Comparison of ENCODE assay signal across 1 cellular context in the genomic region with DNA sequence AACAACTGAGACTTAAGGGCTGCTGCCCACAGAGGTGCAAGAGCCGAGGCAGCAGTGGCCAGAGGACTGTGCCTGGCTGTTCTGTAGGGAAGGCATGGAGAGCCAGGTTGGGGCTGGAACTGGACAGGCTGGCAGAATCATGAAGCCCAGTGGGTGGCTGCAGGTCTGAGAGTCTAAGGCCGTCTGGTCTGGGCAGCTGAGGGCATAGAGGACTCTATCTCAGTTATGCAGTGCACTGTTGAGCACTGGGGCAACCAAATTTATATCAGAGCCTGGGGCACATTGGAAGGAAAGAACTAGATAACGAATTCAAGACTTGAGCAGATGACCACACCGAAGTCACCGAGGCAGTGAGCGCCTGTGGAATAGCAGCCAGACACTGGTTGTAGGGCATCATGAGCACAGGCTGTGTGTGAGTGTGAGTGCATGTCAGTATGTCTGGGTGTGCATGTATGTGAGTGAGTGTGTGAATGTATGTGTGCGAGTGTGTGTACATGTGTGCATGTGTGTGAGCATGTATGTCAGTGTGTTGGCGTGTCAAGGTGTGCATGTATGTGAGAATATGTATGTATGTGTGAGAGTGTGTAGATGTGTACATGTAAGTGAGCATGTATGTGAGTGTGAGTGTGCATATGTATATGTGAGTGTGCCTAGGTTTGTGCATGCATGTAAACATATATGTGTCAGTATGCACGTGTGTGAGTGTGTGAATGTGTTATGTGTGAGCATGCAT.
TF ChIP-seq lines count a peak whose summit lies in the region.

No MANE protein-coding gene starts in this region.

TF ChIP-seq in HCT116, 20 proteins besides CTCF, POLR2A, EP300 and RAD21 (continued from another document):
- TF ChIP-seq, protein P1, sequence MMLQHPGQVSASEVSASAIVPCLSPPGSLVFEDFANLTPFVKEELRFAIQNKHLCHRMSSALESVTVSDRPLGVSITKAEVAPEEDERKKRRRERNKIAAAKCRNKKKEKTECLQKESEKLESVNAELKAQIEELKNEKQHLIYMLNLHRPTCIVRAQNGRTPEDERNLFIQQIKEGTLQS (IDR thresholded peaks at IDR 0.05): no peak
- TF ChIP-seq CBX3 (IDR thresholded peaks at IDR 0.05; ENCODE audit: low read depth): no peak
- TF ChIP-seq SIN3A (IDR thresholded peaks at IDR 0.05; ENCODE audit: low read depth): no peak
- TF ChIP-seq ZFX (IDR thresholded peaks at IDR 0.05): no peak
- TF ChIP-seq CEBPB (IDR thresholded peaks at IDR 0.05; ENCODE audit: low read depth): no peak
- TF ChIP-seq, protein P2, sequence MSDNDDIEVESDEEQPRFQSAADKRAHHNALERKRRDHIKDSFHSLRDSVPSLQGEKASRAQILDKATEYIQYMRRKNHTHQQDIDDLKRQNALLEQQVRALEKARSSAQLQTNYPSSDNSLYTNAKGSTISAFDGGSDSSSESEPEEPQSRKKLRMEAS (IDR thresholded peaks at IDR 0.05): no peak
- no peak for TF ChIP-seq EZH2phosphoT487 (IDR thresholded peaks at IDR 0.05; ENCODE audit: borderline replicate concordance)
- no peak for TF ChIP-seq ELF1 (IDR thresholded peaks at IDR 0.05; ENCODE audit: borderline replicate concordance, low read depth)
- TF ChIP-seq, protein P3, sequence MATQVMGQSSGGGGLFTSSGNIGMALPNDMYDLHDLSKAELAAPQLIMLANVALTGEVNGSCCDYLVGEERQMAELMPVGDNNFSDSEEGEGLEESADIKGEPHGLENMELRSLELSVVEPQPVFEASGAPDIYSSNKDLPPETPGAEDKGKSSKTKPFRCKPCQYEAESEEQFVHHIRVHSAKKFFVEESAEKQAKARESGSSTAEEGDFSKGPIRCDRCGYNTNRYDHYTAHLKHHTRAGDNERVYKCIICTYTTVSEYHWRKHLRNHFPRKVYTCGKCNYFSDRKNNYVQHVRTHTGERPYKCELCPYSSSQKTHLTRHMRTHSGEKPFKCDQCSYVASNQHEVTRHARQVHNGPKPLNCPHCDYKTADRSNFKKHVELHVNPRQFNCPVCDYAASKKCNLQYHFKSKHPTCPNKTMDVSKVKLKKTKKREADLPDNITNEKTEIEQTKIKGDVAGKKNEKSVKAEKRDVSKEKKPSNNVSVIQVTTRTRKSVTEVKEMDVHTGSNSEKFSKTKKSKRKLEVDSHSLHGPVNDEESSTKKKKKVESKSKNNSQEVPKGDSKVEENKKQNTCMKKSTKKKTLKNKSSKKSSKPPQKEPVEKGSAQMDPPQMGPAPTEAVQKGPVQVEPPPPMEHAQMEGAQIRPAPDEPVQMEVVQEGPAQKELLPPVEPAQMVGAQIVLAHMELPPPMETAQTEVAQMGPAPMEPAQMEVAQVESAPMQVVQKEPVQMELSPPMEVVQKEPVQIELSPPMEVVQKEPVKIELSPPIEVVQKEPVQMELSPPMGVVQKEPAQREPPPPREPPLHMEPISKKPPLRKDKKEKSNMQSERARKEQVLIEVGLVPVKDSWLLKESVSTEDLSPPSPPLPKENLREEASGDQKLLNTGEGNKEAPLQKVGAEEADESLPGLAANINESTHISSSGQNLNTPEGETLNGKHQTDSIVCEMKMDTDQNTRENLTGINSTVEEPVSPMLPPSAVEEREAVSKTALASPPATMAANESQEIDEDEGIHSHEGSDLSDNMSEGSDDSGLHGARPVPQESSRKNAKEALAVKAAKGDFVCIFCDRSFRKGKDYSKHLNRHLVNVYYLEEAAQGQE (IDR thresholded peaks at IDR 0.05; ENCODE audit: low read depth): no peak
- no peak for TF ChIP-seq ZNF274 (IDR thresholded peaks at IDR 0.05; ENCODE audit: low read depth, low read length)
- no peak for TF ChIP-seq SRF (IDR thresholded peaks at IDR 0.05; ENCODE audit: low read depth)
